1 cellular context compared by ENCODE assay signal in genomic region chr17:40098846-40099626, GRCh38.
TF ChIP-seq lines count a peak whose summit lies in the region.

No MANE protein-coding gene starts in this region.

TF ChIP-seq in GM23338, 12 proteins besides CTCF, POLR2A, EP300 and RAD21:
- TF ChIP-seq ZNF114 (CRISPR knock-in tag; IDR thresholded peaks at IDR 0.05) (no peak), ZNF331 (CRISPR knock-in tag; IDR thresholded peaks at IDR 0.05; ENCODE audit: low read depth) (no peak), ETS1 (IDR thresholded peaks at IDR 0.05) (peak; percentile 63)
